In the genomic region with DNA sequence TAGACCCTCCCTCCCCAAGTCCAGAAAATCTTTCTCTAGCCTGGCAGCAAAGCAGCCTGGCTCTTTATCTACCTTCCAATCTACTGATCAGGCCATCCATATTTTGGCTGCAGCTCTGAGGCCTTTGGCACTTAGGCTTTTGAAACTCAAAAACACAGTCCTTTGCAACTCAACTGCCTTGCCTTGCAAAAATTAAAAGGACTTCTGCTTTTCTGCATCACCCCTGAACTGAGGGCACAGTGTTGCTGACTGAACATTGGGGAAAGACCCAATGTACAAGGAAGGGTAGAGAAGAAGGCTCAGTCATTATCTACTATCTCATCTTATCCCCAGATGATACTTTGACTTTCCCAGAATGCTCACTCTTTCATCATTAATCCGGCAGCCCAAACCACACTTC, we compare ENCODE assay signal across 23 cellular contexts.
DNase-seq lines count a peak whose midpoint lies in the region; ATAC-seq and TF ChIP-seq lines count a peak whose summit lies in the region.
"Had no signal": no experiment of that assay in that cellular context is flagged by ENCODE, and none has a peak within 500 bp of the region (broad histone marks: within the 10 kb centered on the region; RNA-seq: fewer than 3 reads in every experiment).

No MANE protein-coding gene starts in this region.

- no peak for ATAC-seq in effector memory CD8-positive, alpha-beta T cell (replicated peaks)
- no peak for ATAC-seq in GM18505 (IDR thresholded peaks at IDR 0.05; ENCODE audit: unreplicated experiment)
- ATAC-seq: HCT116 had no signal

- peaks cover 7% of the 10 kb centered on the region for H3K4me1 Mint-ChIP-seq in activated naive CD4-positive, alpha-beta T cell treated with anti-CD3 and anti-CD28 coated beads, Interleukin-2, amount 50 U/mL, for 24 hours
- peaks cover 12 to 17% of the 10 kb centered on the region in 2 donors for H3K4me1 Mint-ChIP-seq in effector memory CD8-positive, alpha-beta T cell (ENCODE audit: low read depth in 2 of 2)
- H3K4me1 Mint-ChIP-seq: IgD-negative memory B cell had no signal

- H3K27me3 Mint-ChIP-seq in activated naive CD4-positive, alpha-beta T cell treated with anti-CD3 and anti-CD28 coated beads, Interleukin-2, amount 50 U/mL, for 24 hours: no peaks in the 10 kb centered on the region
- no peaks in the 10 kb centered on the region for H3K27me3 Mint-ChIP-seq in effector memory CD8-positive, alpha-beta T cell
- H3K27me3 Mint-ChIP-seq: CD4-positive, alpha-beta T cell; IgD-negative memory B cell had no signal

- no peak overlapping the region for H3K4me3 Mint-ChIP-seq in activated naive CD4-positive, alpha-beta T cell treated with anti-CD3 and anti-CD28 coated beads, Interleukin-2, amount 50 U/mL, for 24 hours
- H3K4me3 Mint-ChIP-seq in effector memory CD8-positive, alpha-beta T cell: no peak overlapping the region
- H3K4me3 Mint-ChIP-seq: CD4-positive, alpha-beta T cell; IgD-negative memory B cell had no signal

- DNase-seq in activated naive CD4-positive, alpha-beta T cell (lab: John Stamatoyannopoulos, UW): no peak
- peak; percentile 7 for DNase-seq in UCSD-AML1 (lab: John Stamatoyannopoulos, UW; ENCODE audit: unreplicated experiment)
- no peak for DNase-seq in effector memory CD8-positive, alpha-beta T cell
- DNase-seq in H4 (ENCODE audit: low spot score): no peak
- DNase-seq in nucleus accumbens (lab: John Stamatoyannopoulos, UW): no peak
- no peak for DNase-seq in NCI-H510A (lab: John Stamatoyannopoulos, UW)
- DNase-seq: 8988T; CD4-positive, alpha-beta T cell; COR-L47; DMS53; GOT3; NCI-H1048; NCI-H1417; NCI-H1694 treated with DMSO at 0.1 percent for 48 hours; NCI-H2081; NCI-H2227 treated with DMSO at 0.1 percent for 48 hours; NCI-H69; Right ventricle myocardium superior; RPMI8226 had no signal

- H3K9me3 Mint-ChIP-seq in activated naive CD4-positive, alpha-beta T cell treated with anti-CD3 and anti-CD28 coated beads, Interleukin-2, amount 50 U/mL, for 24 hours: no peaks in the 10 kb centered on the region
- H3K9me3 Mint-ChIP-seq in effector memory CD8-positive, alpha-beta T cell: no peaks in the 10 kb centered on the region
- H3K9me3 Mint-ChIP-seq: CD4-positive, alpha-beta T cell; IgD-negative memory B cell had no signal

- no peak for TF ChIP-seq POLR2A in GM18505 (IDR thresholded peaks at IDR 0.05; ENCODE audit: borderline replicate concordance, extremely low read depth, insufficient read depth, insufficient read length)

- peak overlapping the region; percentile 36 for H3K27ac Mint-ChIP-seq in activated naive CD4-positive, alpha-beta T cell treated with anti-CD3 and anti-CD28 coated beads, Interleukin-2, amount 50 U/mL, for 24 hours
- peak overlapping the region; percentile 6 to 41 for H3K27ac Mint-ChIP-seq in effector memory CD8-positive, alpha-beta T cell
- H3K27ac Mint-ChIP-seq: CD4-positive, alpha-beta T cell had no signal

- peaks cover 10% of the 10 kb centered on the region for H3K36me3 Mint-ChIP-seq in activated naive CD4-positive, alpha-beta T cell treated with anti-CD3 and anti-CD28 coated beads, Interleukin-2, amount 50 U/mL, for 24 hours
- peaks cover 13% of the 10 kb centered on the region for H3K36me3 Mint-ChIP-seq in effector memory CD8-positive, alpha-beta T cell (ENCODE audit: insufficient read depth)
